In the genomic region with DNA sequence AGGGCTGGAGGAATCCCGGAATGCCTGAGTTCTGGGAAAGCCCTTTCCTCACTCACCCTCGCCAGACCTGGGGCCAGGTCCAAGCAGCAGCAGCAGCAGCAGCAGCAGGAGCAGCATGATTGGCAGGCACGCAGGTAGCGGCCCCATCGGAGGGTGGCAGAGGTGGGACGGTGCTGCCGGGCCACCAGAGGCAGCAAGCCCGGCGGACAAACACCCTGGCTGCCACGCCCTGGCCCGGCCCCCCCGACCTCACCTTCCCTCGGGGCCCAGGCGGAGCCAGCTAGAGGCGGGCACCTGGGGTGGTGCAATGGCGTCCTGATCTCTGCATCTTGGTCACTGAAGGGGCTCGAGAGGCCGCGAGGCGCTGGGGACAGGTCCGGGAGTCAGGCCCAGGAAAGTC, we compare ENCODE assay signal across 1 cellular context.
TF ChIP-seq lines count a peak whose summit lies in the region.

No MANE protein-coding gene starts in this region.

TF ChIP-seq in A549, 52 proteins besides CTCF, POLR2A, EP300 and RAD21 (continued from another document):
- TF ChIP-seq PHF8 (IDR thresholded peaks at IDR 0.05; ENCODE audit: borderline replicate concordance, low read depth) (no peak), TFCP2L1 (CRISPR knock-in tag; IDR thresholded peaks at IDR 0.05) (no peak), EHMT2 (IDR thresholded peaks at IDR 0.05; ENCODE audit: low read depth) (no peak), KDM5A (IDR thresholded peaks at IDR 0.05) (no peak), NPAS2 (CRISPR knock-in tag; IDR thresholded peaks at IDR 0.05; ENCODE audit: borderline replicate concordance) (no peak)
- TF ChIP-seq, protein P1, sequence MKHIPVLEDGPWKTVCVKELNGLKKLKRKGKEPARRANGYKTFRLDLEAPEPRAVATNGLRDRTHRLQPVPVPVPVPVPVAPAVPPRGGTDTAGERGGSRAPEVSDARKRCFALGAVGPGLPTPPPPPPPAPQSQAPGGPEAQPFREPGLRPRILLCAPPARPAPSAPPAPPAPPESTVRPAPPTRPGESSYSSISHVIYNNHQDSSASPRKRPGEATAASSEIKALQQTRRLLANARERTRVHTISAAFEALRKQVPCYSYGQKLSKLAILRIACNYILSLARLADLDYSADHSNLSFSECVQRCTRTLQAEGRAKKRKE (CRISPR knock-in tag; IDR thresholded peaks at IDR 0.05; ENCODE audit: low read depth) = no peak
TF ChIP-seq in A549: peak in this region for 0.
